In the genomic region with DNA sequence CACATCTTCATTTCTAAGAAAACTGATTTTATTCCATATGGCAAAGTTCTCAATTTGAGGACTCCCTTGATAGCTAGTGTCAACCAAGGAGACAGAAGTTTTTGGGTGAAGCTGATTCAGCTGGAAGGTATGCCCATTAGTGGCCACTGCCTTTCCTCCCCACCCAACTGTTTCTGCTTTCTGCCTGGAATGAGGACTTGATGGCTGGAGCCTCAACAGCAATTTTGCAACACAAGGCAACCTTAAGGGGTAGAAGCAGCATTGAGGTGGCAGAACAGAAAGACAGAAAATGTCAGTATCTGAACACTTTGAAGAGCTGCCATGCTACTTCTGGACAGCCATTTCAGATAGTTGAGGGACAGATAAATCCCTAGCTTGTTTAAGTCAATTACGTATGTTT, we compare ENCODE assay signal across 25 cellular contexts. TPM values are rescaled to one million over a fixed set of nuclear protein-coding genes. Genes with fewer than 3 reads are reported as not detected.
"Had no signal": no experiment of that assay in that cellular context is flagged by ENCODE, and none has a peak within 500 bp of the region (broad histone marks: within the 10 kb centered on the region; RNA-seq: fewer than 3 reads in every experiment).

No MANE protein-coding gene starts in this region.

- DNase-seq: cortex of kidney; effector CD4-positive, alpha-beta T cell; foreskin keratinocyte; glutamatergic neuron; heart right ventricle; hippocampal formation; left cardiac atrium; mesenchymal stem cell; stimulated activated CD4-positive, alpha-beta T cell treated with anti-CD3 and anti-CD28 coated beads, Interleukin-15, amount 100 ng/mL, for 24 hours; stimulated activated CD4-positive, alpha-beta T cell treated with anti-CD3 and anti-CD28 coated beads, Interleukin-2, amount 100 ng/mL, for 48 hours; stimulated activated naive B cell treated with anti-CD40 and anti-IgM and Interleukin-4, amounts not matched to agents 10 μg/mL and 1 μg/mL and 100 μg/mL, for 72 hours had no signal

- H3K4me2 ChIP-seq: neural progenitor cell had no signal

- H3K27ac ChIP-seq: epithelial cell of prostate, foreskin keratinocyte, heart right ventricle, left lung, neural progenitor cell, prostate gland, right atrium auricular region, skin epidermis, thoracic aorta, tibial nerve, upper lobe of left lung had no signal

- H3K4me3 ChIP-seq: heart right ventricle, left lung, neural progenitor cell, prostate gland, right atrium auricular region, skin epidermis, thoracic aorta, tibial nerve, upper lobe of left lung had no signal

- H3K9ac ChIP-seq: neural progenitor cell had no signal

- H3K9me3 ChIP-seq: heart right ventricle, left lung, prostate gland, right atrium auricular region, thoracic aorta, upper lobe of left lung had no signal

- H3K27me3 ChIP-seq: neural progenitor cell, right atrium auricular region, upper lobe of left lung had no signal

- FAIRE-seq: islet of Langerhans, urothelium cell line had no signal

- H3K36me3 ChIP-seq: heart right ventricle, left lung, neural progenitor cell, prostate gland, right atrium auricular region, thoracic aorta, tibial nerve, upper lobe of left lung had no signal

- H3K4me1 ChIP-seq: foreskin keratinocyte, heart right ventricle, left lung, neural progenitor cell, prostate gland, right atrium auricular region, tibial nerve had no signal

- H2AFZ ChIP-seq: neural progenitor cell had no signal

RNA-seq across cellular contexts. Expression of a gene that starts 47.0 kb away (rescaled TPM):
- total RNA-seq: fibroblast of lung; foreskin keratinocyte; mesothelial cell of epicardium; naive thymus-derived CD4-positive, alpha-beta T cell had no signal
- polyA plus RNA-seq: foreskin keratinocyte; naive thymus-derived CD4-positive, alpha-beta T cell had no signal
